Comparison of ENCODE assay signal across 1 cellular context in genomic region chr2:98556634-98557033, GRCh38.
TF ChIP-seq lines count a peak whose summit lies in the region.

No MANE protein-coding gene starts in this region.

TF ChIP-seq in GM12878, 131 proteins besides CTCF, POLR2A, EP300 and RAD21 (continued from another document and continues in another):
- no peak for TF ChIP-seq SKIL (IDR thresholded peaks at IDR 0.05; ENCODE audit: low read depth, poor library complexity, severe bottlenecking)
- no peak for TF ChIP-seq USF2 (IDR thresholded peaks at IDR 0.05; ENCODE audit: borderline replicate concordance, low read depth, low read length)
- no peak for TF ChIP-seq BRCA1 (IDR thresholded peaks at IDR 0.05; ENCODE audit: low read depth, low read length)
- TF ChIP-seq KLF5 (IDR thresholded peaks at IDR 0.05; ENCODE audit: partially characterized antibody), result no peak
- TF ChIP-seq BHLHE40 (IDR thresholded peaks at IDR 0.05; ENCODE audit: borderline replicate concordance in 1 of 2, low read depth in 2 of 2, low read length in 1 of 2), result peak in 1 of 2 experiments; percentile 22; a peak in 1 of 4 replicates
- TF ChIP-seq SIN3A (IDR thresholded peaks at IDR 0.05; ENCODE audit: low read depth, low read length), result no peak
- TF ChIP-seq ZBTB40 (IDR thresholded peaks at IDR 0.05; ENCODE audit: borderline replicate concordance), result no peak
- peak; percentile 88 for TF ChIP-seq CREB1 (IDR thresholded peaks at IDR 0.05; ENCODE audit: low read depth)
- no peak for TF ChIP-seq CBX5 (IDR thresholded peaks at IDR 0.05; ENCODE audit: low read depth)
- TF ChIP-seq POU2F2 (IDR thresholded peaks at IDR 0.05; ENCODE audit: borderline replicate concordance, low read depth, low read length), result no peak
- no peak for TF ChIP-seq MEF2B (IDR thresholded peaks at IDR 0.05; ENCODE audit: partially characterized antibody, poor library complexity, severe bottlenecking)
- no peak; the same call in 1 of the 2 replicates for TF ChIP-seq NR2F1 (conservative IDR thresholded peaks at IDR 0.05)
- TF ChIP-seq ZBTB33 (IDR thresholded peaks at IDR 0.05), result no peak
- no peak for TF ChIP-seq E2F4 (IDR thresholded peaks at IDR 0.05; ENCODE audit: low read depth, low read length)
- TF ChIP-seq LARP7 (IDR thresholded peaks at IDR 0.05), result no peak
- no peak for TF ChIP-seq ATF3 (IDR thresholded peaks at IDR 0.05; ENCODE audit: borderline replicate concordance, extremely low read depth, low read depth, low read length)
- TF ChIP-seq MYC (IDR thresholded peaks at IDR 0.05; ENCODE audit: insufficient read depth, insufficient read length, insufficient replicate concordance, low read length, severe bottlenecking), result no peak
- TF ChIP-seq PKNOX1 (IDR thresholded peaks at IDR 0.05), result 0 out of 2 replicates have a peak, but pooled peaks have one; percentile 22
- TF ChIP-seq EED (IDR thresholded peaks at IDR 0.05; ENCODE audit: low read depth), result 0 out of 2 replicates have a peak, but pooled peaks have one; percentile 59
- TF ChIP-seq ZBED1 (IDR thresholded peaks at IDR 0.05; ENCODE audit: borderline replicate concordance), result peak; percentile 74; the same call in 1 of the 2 replicates
- TF ChIP-seq TARDBP (IDR thresholded peaks at IDR 0.05; ENCODE audit: borderline replicate concordance), result no peak
- TF ChIP-seq SUPT20H (IDR thresholded peaks at IDR 0.05; ENCODE audit: borderline replicate concordance, control insufficient read depth, low read depth, low read length), result no peak
- no peak for TF ChIP-seq ZBTB4 (CRISPR knock-in tag; IDR thresholded peaks at IDR 0.05)
- TF ChIP-seq STAT3 (IDR thresholded peaks at IDR 0.05; ENCODE audit: low read depth, low read length), result no peak
- no peak for TF ChIP-seq TAF1 (IDR thresholded peaks at IDR 0.05; ENCODE audit: borderline replicate concordance, low read depth, low read length)
- no peak for TF ChIP-seq MXI1 (IDR thresholded peaks at IDR 0.05; ENCODE audit: low read depth, low read length)
- no peak for TF ChIP-seq RFX5 (IDR thresholded peaks at IDR 0.05; ENCODE audit: low read depth, low read length)
- TF ChIP-seq ZNF622 (IDR thresholded peaks at IDR 0.05), result no peak
- no peak for TF ChIP-seq YY1 (IDR thresholded peaks at IDR 0.05; ENCODE audit: low read depth, low read length)
- TF ChIP-seq ATF7 (IDR thresholded peaks at IDR 0.05; ENCODE audit: low read depth), result peak; percentile 82
- no peak for TF ChIP-seq ZNF274 (IDR thresholded peaks at IDR 0.05; ENCODE audit: insufficient read depth, insufficient read length)
- TF ChIP-seq NBN (IDR thresholded peaks at IDR 0.05), result no peak
- TF ChIP-seq CHD1 (IDR thresholded peaks at IDR 0.05; ENCODE audit: low read depth, low read length), result no peak
- TF ChIP-seq BMI1 (IDR thresholded peaks at IDR 0.05; ENCODE audit: borderline replicate concordance), result no peak
- no peak for TF ChIP-seq MTA3 (IDR thresholded peaks at IDR 0.05; ENCODE audit: borderline replicate concordance, low read length)
- no peak for TF ChIP-seq RB1 (IDR thresholded peaks at IDR 0.05; ENCODE audit: borderline replicate concordance)
- TF ChIP-seq CREM (IDR thresholded peaks at IDR 0.05; ENCODE audit: low read depth), result peak; percentile 87
- no peak; the same call in 1 of the 2 replicates for TF ChIP-seq MTA2 (IDR thresholded peaks at IDR 0.05; ENCODE audit: low read depth)
- TF ChIP-seq SREBF1 (IDR thresholded peaks at IDR 0.05; ENCODE audit: low read length), result no peak
- peak; percentile 28; the same call in 1 of the 2 replicates for TF ChIP-seq IKZF1 (conservative IDR thresholded peaks at IDR 0.05)
- TF ChIP-seq ELK1 (IDR thresholded peaks at IDR 0.05; ENCODE audit: low read depth, low read length), result no peak
- TF ChIP-seq HDAC6 (IDR thresholded peaks at IDR 0.05; ENCODE audit: unreplicated experiment), result no peak
- TF ChIP-seq POLR2AphosphoS2 (IDR thresholded peaks at IDR 0.05; ENCODE audit: low read depth, low read length), result no peak
- TF ChIP-seq STAT1 (conservative IDR thresholded peaks at IDR 0.05), result no peak
- TF ChIP-seq TBL1XR1 (IDR thresholded peaks at IDR 0.05; ENCODE audit: low read depth, low read length), result no peak
- no peak for TF ChIP-seq BCL11A (IDR thresholded peaks at IDR 0.05; ENCODE audit: low read depth, low read length)
- no peak for TF ChIP-seq CBX3 (IDR thresholded peaks at IDR 0.05; ENCODE audit: borderline replicate concordance, low read depth)
- no peak for TF ChIP-seq CBFB (IDR thresholded peaks at IDR 0.05; ENCODE audit: low read depth)
- TF ChIP-seq NFXL1 (IDR thresholded peaks at IDR 0.05; ENCODE audit: borderline replicate concordance), result no peak
